In the genomic region with DNA sequence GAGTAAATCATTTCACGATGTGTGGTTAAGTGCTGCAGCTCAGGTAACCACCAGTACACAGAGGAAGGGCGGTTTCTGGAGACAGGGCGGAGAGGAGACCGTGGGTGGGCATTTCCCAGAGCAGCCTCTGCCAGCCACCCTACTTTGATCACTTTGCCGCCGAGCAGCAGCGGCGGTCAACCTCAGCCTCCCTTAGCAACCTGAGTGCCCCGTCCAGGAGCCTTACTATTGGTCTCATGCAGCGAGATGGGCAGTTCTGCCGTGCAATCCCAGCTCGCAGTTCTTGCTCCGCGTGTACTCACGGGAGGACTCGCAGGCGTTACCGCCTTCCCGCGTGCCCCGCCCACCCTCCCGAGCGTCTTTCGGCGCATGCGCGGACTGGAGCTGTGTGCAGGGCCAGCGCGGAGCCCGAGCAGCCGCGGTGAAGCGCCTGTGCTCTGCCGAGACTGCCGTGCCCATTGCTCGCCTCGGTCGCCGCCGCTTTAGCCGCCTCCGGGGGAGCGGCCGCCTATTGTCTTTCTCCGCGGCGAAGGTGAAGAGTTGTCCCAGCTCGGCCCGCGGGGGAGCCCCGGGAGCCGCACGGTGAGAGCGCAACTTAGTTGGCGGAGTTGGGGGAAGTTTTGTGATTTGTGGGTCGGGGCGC, we compare ENCODE assay signal across 8 cellular contexts. TPM values are rescaled to one million over a fixed set of nuclear protein-coding genes. Genes with fewer than 3 reads are reported as not detected.
A peak's percentile ranks its signal among the peaks of the same experiment; 100 is the strongest.
DNase-seq lines count a peak whose midpoint lies in the region; ATAC-seq, FAIRE-seq and TF ChIP-seq lines count a peak whose summit lies in the region.

Gene AKAP13 (plus strand): TSS at position 387 of the 643 bp plus-strand sequence. CDS start 105,118 bp downstream, outside the sequence.

- DNase-seq in GM18507 (ENCODE audit: extremely low spot score, insufficient read length, low read depth) (peak; percentile 85), NCI-H1930 (lab: John Stamatoyannopoulos, UW) (peak; percentile 93), ascending aorta (ENCODE audit: low spot score in 2 of 2) (peak; percentile 96 to 98), hepatic stellate cell (ENCODE audit: low spot score) (peak; percentile 97), vagina (ENCODE audit: extremely low spot score in 2 of 2) (peak; percentile 98 to 99)

- H3K9ac ChIP-seq in rectal smooth muscle tissue (ENCODE audit: low read length) = peak within 1 kb of the TSS; percentile 66

- TF ChIP-seq CTCF in ascending aorta (IDR thresholded peaks at IDR 0.05) (no peak), vagina (IDR thresholded peaks at IDR 0.05) (no peak)

- peak; percentile 77 for ATAC-seq in HG02973 (IDR thresholded peaks at IDR 0.05; ENCODE audit: unreplicated experiment)

- H3K9me3 ChIP-seq in ascending aorta (no peaks in the 10 kb centered on the region), vagina (no peaks in the 10 kb centered on the region)

- H3K4me3 ChIP-seq in ascending aorta (peak within 1 kb of the TSS; percentile 80 to 90), rectal smooth muscle tissue (ENCODE audit: low read length) (peak within 1 kb of the TSS; percentile 74), vagina (peak within 1 kb of the TSS; percentile 85 to 86)

- intact Hi-C loops in T-helper 2 cell treated with Interferon-gamma antibody and Interleukin-4, amounts not matched to agents 100 ng/mL and 5 ng/mL, for 36 hours (cut with micrococcal nuclease) = loop anchor here (1.0 to 10.0 kb wide), 7 partner anchors 28 to 399 kb away; partner anchors contain the start of gene PDE8A
- intact Hi-C loops in ascending aorta (cut with DNase I) = loop anchor here (1.0 to 2.0 kb wide), 3 partner anchors 22 to 49 kb away; no protein-coding TSS in a partner anchor
- intact Hi-C loops in vagina (cut with DNase I) = no loop called here

- peak; percentile 93 for FAIRE-seq in GM18507 (lab: Jason Lieb, UNC)

- TF ChIP-seq POLR2A in vagina (IDR thresholded peaks at IDR 0.05) = peak in 1 of 2 donors; percentile 90

- H3K36me3 ChIP-seq in ascending aorta (no peaks in the 10 kb centered on the region), rectal smooth muscle tissue (ENCODE audit: control insufficient read depth, insufficient read depth, low read length) (no peaks in the 10 kb centered on the region), vagina (no peaks in the 10 kb centered on the region)

- peak within 1 kb of the TSS; percentile 92 for H3K27ac ChIP-seq in ascending aorta
- H3K27ac ChIP-seq in rectal smooth muscle tissue (ENCODE audit: low read depth, low read length) = peak within 1 kb of the TSS; percentile 90
- peak within 1 kb of the TSS; percentile 95 for H3K27ac ChIP-seq in vagina

- H3K4me1 ChIP-seq in ascending aorta (peaks cover 0 to 10% of the 10 kb centered on the region in 2 donors), rectal smooth muscle tissue (ENCODE audit: control insufficient read depth, insufficient read depth, low read length) (no peaks in the 10 kb centered on the region), vagina (peaks cover 33% of the 10 kb centered on the region)

- no peaks in the 10 kb centered on the region for H3K27me3 ChIP-seq in ascending aorta
- H3K27me3 ChIP-seq in rectal smooth muscle tissue (ENCODE audit: control insufficient read depth, insufficient read depth, low read length) = no peaks in the 10 kb centered on the region
- no peaks in the 10 kb centered on the region for H3K27me3 ChIP-seq in vagina

RNA-seq across cellular contexts. Expression of gene AKAP13, which starts in this region (rescaled TPM):
- 146 and 149 TPM in 2 replicates for total RNA-seq in T-helper 2 cell treated with Interferon-gamma antibody and Interleukin-4, amounts not matched to agents 100 ng/mL and 5 ng/mL, for 36 hours
- total RNA-seq in ascending aorta = 74.3 TPM
- total RNA-seq in vagina = 177 TPM

Comparison
In these comparisons a context has a peak if more than half of its experiments do, and no peak if none do; other contexts are left out.
1. Peak in every context shown above with its lines: DNase-seq, ATAC-seq, H3K4me3 ChIP-seq and H3K27ac ChIP-seq.